1 cellular context compared by ENCODE assay signal in the genomic region with DNA sequence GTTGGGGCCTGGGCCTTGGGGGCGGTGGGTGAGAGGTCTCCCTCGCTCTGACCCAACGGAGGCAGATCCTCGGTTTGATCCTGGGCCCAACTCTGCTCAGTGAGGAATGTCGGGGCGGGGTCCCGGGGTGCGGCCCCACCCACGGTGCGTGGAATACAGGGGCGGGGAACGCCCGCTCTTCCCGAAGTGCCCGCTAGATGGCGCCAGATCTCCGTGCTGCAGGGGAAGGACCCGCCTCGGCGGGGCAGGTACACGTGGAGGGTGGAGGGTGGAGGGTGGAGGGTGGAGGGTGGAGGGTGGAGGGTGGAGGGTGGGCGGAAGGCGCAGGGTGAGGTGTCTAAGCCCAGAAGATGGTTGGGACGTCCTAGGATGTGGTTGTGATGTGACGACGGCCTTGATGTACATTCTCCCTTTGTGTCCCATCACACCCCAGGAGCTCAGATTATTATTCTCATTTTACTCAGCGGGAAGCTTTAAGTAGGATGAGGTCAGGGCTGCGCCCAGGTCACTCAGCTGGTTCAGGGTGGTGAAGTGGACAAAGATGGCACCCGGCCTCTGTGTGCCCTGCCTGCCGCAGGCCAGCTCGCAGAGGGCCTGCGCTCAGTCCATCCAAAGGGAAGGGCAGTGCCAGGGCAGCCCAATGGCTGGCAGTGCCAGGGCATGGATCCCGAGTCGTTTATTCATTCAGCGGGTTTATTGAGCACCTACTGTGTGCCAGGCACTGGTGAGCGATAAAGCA.
TF ChIP-seq lines count a peak whose summit lies in the region.

No MANE protein-coding gene starts in this region.

TF ChIP-seq in H1, 55 proteins besides CTCF, POLR2A, EP300 and RAD21 (continued from another document):
- peak; percentile 76 for TF ChIP-seq BACH1 (IDR thresholded peaks at IDR 0.05; ENCODE audit: low read length)
- TF ChIP-seq TEAD4 (IDR thresholded peaks at IDR 0.05; ENCODE audit: low read depth, low read length), result peak; percentile 64
- peak in 1 of 2 experiments; percentile 89; a peak in 1 of 4 replicates for TF ChIP-seq HDAC2 (IDR thresholded peaks at IDR 0.05; ENCODE audit: borderline replicate concordance in 1 of 2, low read depth in 2 of 2, low read length in 2 of 2)
- no peak for TF ChIP-seq SRF (IDR thresholded peaks at IDR 0.05; ENCODE audit: low read depth, low read length)
- TF ChIP-seq, protein P1, sequence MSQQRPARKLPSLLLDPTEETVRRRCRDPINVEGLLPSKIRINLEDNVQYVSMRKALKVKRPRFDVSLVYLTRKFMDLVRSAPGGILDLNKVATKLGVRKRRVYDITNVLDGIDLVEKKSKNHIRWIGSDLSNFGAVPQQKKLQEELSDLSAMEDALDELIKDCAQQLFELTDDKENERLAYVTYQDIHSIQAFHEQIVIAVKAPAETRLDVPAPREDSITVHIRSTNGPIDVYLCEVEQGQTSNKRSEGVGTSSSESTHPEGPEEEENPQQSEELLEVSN (IDR thresholded peaks at IDR 0.05), result no peak
- TF ChIP-seq CBX8 (IDR thresholded peaks at IDR 0.05; ENCODE audit: borderline replicate concordance, low read depth, low read length), result no peak
- TF ChIP-seq CHD1 (IDR thresholded peaks at IDR 0.05; ENCODE audit: low read depth, low read length), result no peak
- 0 out of 2 replicates have a peak, but pooled peaks have one; percentile 2 for TF ChIP-seq ATF3 (IDR thresholded peaks at IDR 0.05; ENCODE audit: insufficient read depth, low read depth, low read length)
- TF ChIP-seq, protein P2, sequence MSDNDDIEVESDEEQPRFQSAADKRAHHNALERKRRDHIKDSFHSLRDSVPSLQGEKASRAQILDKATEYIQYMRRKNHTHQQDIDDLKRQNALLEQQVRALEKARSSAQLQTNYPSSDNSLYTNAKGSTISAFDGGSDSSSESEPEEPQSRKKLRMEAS (IDR thresholded peaks at IDR 0.05), result peak; percentile 89
- peak in 1 of 2 experiments; percentile 70; a peak in 1 of 4 replicates for TF ChIP-seq SIN3A (conservative IDR thresholded peaks at IDR 0.05 in 1 of 2, IDR thresholded peaks at IDR 0.05 in 1 of 2; ENCODE audit: low read depth in 1 of 2, low read length in 2 of 2)
